Comparison of ENCODE assay signal across 21 cellular contexts in genomic region chr12:124558298-124558697, GRCh38. TPM values are rescaled to one million over a fixed set of nuclear protein-coding genes. Genes with fewer than 3 reads are reported as not detected.
DNase-seq lines count a peak whose midpoint lies in the region; ATAC-seq and TF ChIP-seq lines count a peak whose summit lies in the region.
"Had no signal": no experiment of that assay in that cellular context is flagged by ENCODE, and none has a peak within 500 bp of the region (broad histone marks: within the 10 kb centered on the region; RNA-seq: fewer than 3 reads in every experiment).

No MANE protein-coding gene starts in this region.

- TF ChIP-seq EP300 in esophagus muscularis mucosa (IDR thresholded peaks at IDR 0.05), result no peak

- ATAC-seq in heart left ventricle, result no peak

- TF ChIP-seq POLR2A in heart left ventricle (IDR thresholded peaks at IDR 0.05) (no peak), esophagus muscularis mucosa (IDR thresholded peaks at IDR 0.05; ENCODE audit: low read depth) (no peak), spleen (IDR thresholded peaks at IDR 0.05) (no peak)

- H3K27ac ChIP-seq in cardiac muscle cell (peak overlapping the region; percentile 84), heart left ventricle (peak overlapping the region in 3 of 12 donors; percentile 53 to 74 (median 63)), VCaP (peak overlapping the region; percentile 42; the same call in 1 of the 2 replicates), esophagus muscularis mucosa (replicated peaks in 1 of 4) (peak overlapping the region; percentile 47 to 81 (median 60)), spleen (peak overlapping the region in 1 of 8 donors; percentile 29)

- H3K27me3 ChIP-seq in cardiac muscle cell (no peaks in the 10 kb centered on the region), heart left ventricle (no peaks in the 10 kb centered on the region), esophagus muscularis mucosa (no peaks in the 10 kb centered on the region), spleen (replicated peaks in 1 of 7) (no peaks in the 10 kb centered on the region)
- H3K27me3 ChIP-seq: BE2C, MG63 had no signal

- TF ChIP-seq CTCF in cardiac muscle cell (IDR thresholded peaks at IDR 0.05; ENCODE audit: low read depth, low read length) (no peak), heart left ventricle (IDR thresholded peaks at IDR 0.05) (no peak), VCaP (conservative IDR thresholded peaks at IDR 0.05) (no peak), esophagus muscularis mucosa (IDR thresholded peaks at IDR 0.05) (no peak), spleen (IDR thresholded peaks at IDR 0.05 in 8 of 11, conservative IDR thresholded peaks at IDR 0.05 in 3 of 11) (no peak)

- 87 to 97% (median 92%) methylated on average over 5 to 8 of the region's 8 CpGs for WGBS in heart left ventricle, 4 donors
- WGBS in esophagus muscularis mucosa, result 88% methylated on average over 2 of the region's 8 CpGs
- WGBS in spleen, 5 donors, result 88 to 100% (median 94%) methylated on average over 2 to 8 of the region's 8 CpGs

- H3K9me3 ChIP-seq in cardiac muscle cell (ENCODE audit: low read depth), result no peaks in the 10 kb centered on the region
- H3K9me3 ChIP-seq in heart left ventricle, result peaks cover 0 to 4% (median 0%) of the 10 kb centered on the region in 12 donors
- no peaks in the 10 kb centered on the region for H3K9me3 ChIP-seq in esophagus muscularis mucosa
- peaks cover 0 to 3% (median 0%) of the 10 kb centered on the region in 8 donors for H3K9me3 ChIP-seq in spleen
- H3K9me3 ChIP-seq: BE2C, MG63 had no signal

- intact Hi-C loops in heart left ventricle (cut with DNase I), result loop anchor here in 3 of 10 donors (5.0 kb wide), 1 partner anchor 36 kb away; no protein-coding TSS in a partner anchor
- intact Hi-C loops in esophagus muscularis mucosa (cut with DNase I), result loop anchor here (10.0 kb wide), 1 partner anchor 53 kb away; no protein-coding TSS in a partner anchor
- intact Hi-C loops in spleen (cut with DNase I; ENCODE audit: low total_unique reads), result no loop called here

- peaks cover 49% of the 10 kb centered on the region for H3K4me1 ChIP-seq in cardiac muscle cell (ENCODE audit: low read depth)
- H3K4me1 ChIP-seq in heart left ventricle, result peaks cover 10 to 87% (median 63%) of the 10 kb centered on the region in 12 donors
- peaks cover 67 to 96% (median 90%) of the 10 kb centered on the region in 4 donors for H3K4me1 ChIP-seq in esophagus muscularis mucosa
- H3K4me1 ChIP-seq in spleen, result peaks cover 40 to 100% (median 83%) of the 10 kb centered on the region in 6 donors

- H3K4me3 ChIP-seq in cardiac muscle cell, result no peak overlapping the region
- no peak overlapping the region for H3K4me3 ChIP-seq in heart left ventricle
- no peak overlapping the region for H3K4me3 ChIP-seq in esophagus muscularis mucosa
- no peak overlapping the region for H3K4me3 ChIP-seq in spleen
- H3K4me3 ChIP-seq: GM23338, MG63 had no signal

- no peak for DNase-seq in cardiac muscle cell (ENCODE audit: low read depth in 1 of 2, low spot score in 1 of 2)
- no peak for DNase-seq in heart left ventricle
- no peak for DNase-seq in esophagus muscularis mucosa (ENCODE audit: extremely low spot score)
- DNase-seq in spleen, result peak; percentile 48
- DNase-seq in NCI-H510A (lab: John Stamatoyannopoulos, UW), result no peak
- DNase-seq in stimulated activated naive CD4-positive, alpha-beta T cell treated with Interleukin-2 at 50 U/mL for 16 hours (lab: John Stamatoyannopoulos, UW), result no peak
- DNase-seq in Ammon's horn (ENCODE audit: low spot score), result no peak
- DNase-seq: 8988T; CD4-positive, alpha-beta memory T cell; GDM1; Kasumi-1; MG63; NCI-H1048; NCI-H1436 treated with DMSO at 0.1 percent for 48 hours; NCI-H2029; NCI-H446 treated with DMSO at 0.1 percent for 48 hours; NCI-H748 treated with DMSO at 0.1 percent for 48 hours; OCI-M1 had no signal

- H3K36me3 ChIP-seq in cardiac muscle cell, result no peaks in the 10 kb centered on the region
- H3K36me3 ChIP-seq in heart left ventricle, result no peaks in the 10 kb centered on the region
- no peaks in the 10 kb centered on the region for H3K36me3 ChIP-seq in esophagus muscularis mucosa
- H3K36me3 ChIP-seq in spleen, result peaks cover 0 to 36% (median 0%) of the 10 kb centered on the region in 6 donors

RNA-seq across cellular contexts. Expression of gene NCOR2, which starts 9.1 kb away (rescaled TPM):
- 57.4 and 113 TPM in 2 replicates for total RNA-seq in cardiac muscle cell
- polyA plus RNA-seq in cardiac muscle cell, result 98.5 and 153 TPM in 2 replicates
- total RNA-seq in heart left ventricle, result 100 to 1,000 TPM in 8 of 9 donors, 10 to 100 TPM in 1; 66.9 to 184 (median 132) TPM
- 10 to 100 TPM; 62.1 to 67.0 TPM for polyA plus RNA-seq in heart left ventricle
- 100 to 1,000 TPM; 107 to 188 (median 131) TPM for total RNA-seq in esophagus muscularis mucosa
- 100 to 1,000 TPM; 145 to 236 (median 174) TPM for total RNA-seq in spleen
- polyA plus RNA-seq in spleen, result 10 to 100 TPM; 13.2 to 60.6 (median 17.2) TPM
